ENCODE assay signal across 8 cellular contexts in the genomic region with DNA sequence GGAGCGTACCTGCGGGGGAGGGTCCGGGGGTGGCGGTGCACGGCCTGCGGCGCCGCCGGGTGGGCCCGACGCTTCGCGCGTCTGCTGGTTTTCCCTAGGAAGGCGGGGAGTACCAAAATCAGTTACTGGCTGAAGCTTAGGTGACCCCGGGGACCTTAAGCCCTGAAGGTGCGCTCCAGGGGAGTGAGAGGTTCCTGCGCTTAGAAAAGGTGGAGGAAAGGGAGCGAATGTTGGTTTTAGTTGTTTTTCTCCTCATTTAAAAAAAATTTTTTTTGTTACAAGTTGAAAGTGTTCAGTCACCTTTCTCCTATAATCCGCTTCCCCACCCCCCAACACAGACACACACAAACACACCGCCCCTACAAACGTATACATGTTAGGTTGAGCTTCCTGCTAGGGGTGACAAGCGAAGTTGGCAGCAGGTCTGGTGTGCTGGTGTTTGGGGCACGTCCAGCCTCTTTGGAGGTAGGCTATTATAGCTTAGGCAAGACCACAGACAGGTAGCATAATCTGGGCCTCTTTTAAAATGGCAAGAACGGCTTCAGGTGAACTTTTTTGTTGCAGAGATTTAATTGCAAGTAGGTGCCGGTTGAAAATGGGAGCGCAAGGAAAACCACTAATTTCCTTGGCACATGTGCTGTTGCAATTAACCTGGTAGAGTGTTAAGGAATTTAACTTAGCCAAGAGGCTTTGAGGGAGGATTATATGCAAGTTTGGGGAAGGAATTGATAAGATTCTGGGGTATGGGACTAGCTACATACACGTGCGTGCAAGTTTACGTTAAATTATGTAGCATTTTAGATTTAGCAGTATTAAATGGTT. TPM values are rescaled to one million over a fixed set of nuclear protein-coding genes. Genes with fewer than 3 reads are reported as not detected.
DNase-seq lines count a peak whose midpoint lies in the region; ATAC-seq and TF ChIP-seq lines count a peak whose summit lies in the region.

No MANE protein-coding gene starts in this region.

- H3K27me3 ChIP-seq in BLaER1 (no peaks in the 10 kb centered on the region), MM.1S (replicated peaks; ENCODE audit: insufficient read depth, low read length) (no peaks in the 10 kb centered on the region), mucosa of rectum (ENCODE audit: control insufficient read depth in 2 of 2, insufficient read depth in 2 of 2, low read length in 2 of 2) (no peaks in the 10 kb centered on the region), testis (no peaks in the 10 kb centered on the region)
- H3K27me3 ChIP-seq in effector memory CD4-positive, alpha-beta T cell (replicated peaks; ENCODE audit: control insufficient read depth, insufficient read depth, low read length, poor library complexity, severe bottlenecking), result no peaks in the 10 kb centered on the region

- WGBS in testis, 2 donors, result 1% methylated on average over 25 to 30 of the region's 30 CpGs

- no peaks in the 10 kb centered on the region for H3K36me3 ChIP-seq in BLaER1
- H3K36me3 ChIP-seq in MM.1S (replicated peaks; ENCODE audit: insufficient read depth, low read length), result no peaks in the 10 kb centered on the region
- no peaks in the 10 kb centered on the region for H3K36me3 ChIP-seq in effector memory CD4-positive, alpha-beta T cell (ENCODE audit: control insufficient read depth, insufficient read depth, low read length)
- no peaks in the 10 kb centered on the region for H3K36me3 ChIP-seq in mucosa of rectum (ENCODE audit: control insufficient read depth in 2 of 2, insufficient read depth in 2 of 2, low read length in 2 of 2)
- no peaks in the 10 kb centered on the region for H3K36me3 ChIP-seq in testis (ENCODE audit: low read depth, missing control alignments)

- DNase-seq in MM.1S (peak; percentile 80), testis (peak; percentile 53), NCI-H1092 treated with DMSO at 0.1 percent for 48 hours (lab: John Stamatoyannopoulos, UW) (no peak)
- peak; percentile 44 for DNase-seq in activated CD4-positive, alpha-beta T cell treated with anti-CD3 and anti-CD28 coated beads, Interleukin-2, amount 50 U/mL, for 1 hour
- DNase-seq in effector memory CD4-positive, alpha-beta T cell, result peak; percentile 17 to 36 (median 27)

- ATAC-seq in GM21381 (IDR thresholded peaks at IDR 0.05; ENCODE audit: unreplicated experiment), result peak; percentile 30

- H3K9me3 ChIP-seq in BLaER1 (no peaks in the 10 kb centered on the region), MM.1S (replicated peaks; ENCODE audit: insufficient read depth, low read length) (no peaks in the 10 kb centered on the region), mucosa of rectum (ENCODE audit: control insufficient read depth in 2 of 2, low read length in 2 of 2) (no peaks in the 10 kb centered on the region), testis (no peaks in the 10 kb centered on the region)
- H3K9me3 ChIP-seq in effector memory CD4-positive, alpha-beta T cell (ENCODE audit: control insufficient read depth, low read length), result no peaks in the 10 kb centered on the region

- H2AFZ ChIP-seq in MM.1S (ENCODE audit: low read length), result peak overlapping the region; percentile 86

- peak overlapping the region; percentile 89 for H3K4me2 ChIP-seq in BLaER1
- H3K4me2 ChIP-seq in MM.1S (ENCODE audit: low read depth, low read length), result peak overlapping the region; percentile 85

- H3K4me1 ChIP-seq in BLaER1 (peaks cover 64% of the 10 kb centered on the region), MM.1S (ENCODE audit: low read length) (peaks cover 19% of the 10 kb centered on the region), mucosa of rectum (ENCODE audit: control insufficient read depth in 2 of 2, insufficient read depth in 2 of 2, low read length in 2 of 2) (peaks cover 29 to 51% of the 10 kb centered on the region in 2 donors), testis (peaks cover 20% of the 10 kb centered on the region)
- H3K4me1 ChIP-seq in effector memory CD4-positive, alpha-beta T cell (ENCODE audit: control insufficient read depth, insufficient read depth, low read length, poor library complexity, severe bottlenecking), result peaks cover 29% of the 10 kb centered on the region

- H3K4me3 ChIP-seq in BLaER1 (peak overlapping the region; percentile 95), MM.1S (ENCODE audit: low read length) (peak overlapping the region; percentile 71), mucosa of rectum (ENCODE audit: low read length in 2 of 2) (peak overlapping the region; percentile 89 to 90), testis (peak overlapping the region; percentile 99 to 100)
- peak overlapping the region; percentile 94 for H3K4me3 ChIP-seq in effector memory CD4-positive, alpha-beta T cell (ENCODE audit: insufficient read depth, low read depth, low read length, poor library complexity, severe bottlenecking)

- intact Hi-C loops in testis (cut with DNase I; ENCODE audit: low total_unique reads), result no loop called here

- peaks cover 48% of the 10 kb centered on the region for H3K79me2 ChIP-seq in MM.1S (ENCODE audit: low read length)

- H3K9me2 ChIP-seq in MM.1S (replicated peaks; ENCODE audit: insufficient read depth, low read length), result no peaks in the 10 kb centered on the region

- H3K9ac ChIP-seq in BLaER1, result peak overlapping the region; percentile 91
- H3K9ac ChIP-seq in MM.1S (ENCODE audit: low read length), result peak overlapping the region; percentile 64
- peak overlapping the region; percentile 86 to 88 for H3K9ac ChIP-seq in mucosa of rectum (ENCODE audit: low read depth in 1 of 2, low read length in 2 of 2)

- TF ChIP-seq POLR2A in testis (IDR thresholded peaks at IDR 0.05), result no peak

- H3K27ac ChIP-seq in BLaER1, result peak overlapping the region; percentile 94
- peak overlapping the region; percentile 38; the same call in 1 of the 2 replicates for H3K27ac ChIP-seq in MM.1S (ENCODE audit: low read length)
- peak overlapping the region; percentile 86 for H3K27ac ChIP-seq in effector memory CD4-positive, alpha-beta T cell (ENCODE audit: insufficient read depth, low read length, poor library complexity, severe bottlenecking)
- peak overlapping the region; percentile 87 to 91 for H3K27ac ChIP-seq in mucosa of rectum (ENCODE audit: low read depth in 2 of 2, low read length in 2 of 2)
- H3K27ac ChIP-seq in testis, result peak overlapping the region; percentile 97 to 99

- TF ChIP-seq CTCF in MM.1S (IDR thresholded peaks at IDR 0.05; ENCODE audit: low read length) (no peak), testis (IDR thresholded peaks at IDR 0.05) (peak in 1 of 3 experiments; percentile 17)

- H4K20me1 ChIP-seq in BLaER1 (peaks cover 24% of the 10 kb centered on the region), MM.1S (ENCODE audit: insufficient read depth, low read length) (no peaks in the 10 kb centered on the region)

- H3F3A ChIP-seq in MM.1S (ENCODE audit: insufficient read depth, low read length), result peaks cover 13% of the 10 kb centered on the region

RNA-seq across cellular contexts. Expression of gene ADD3, which starts 0.9 kb away (rescaled TPM):
- total RNA-seq in testis, result 100 to 1,000 TPM; 240 to 394 TPM
- 155 TPM for polyA plus RNA-seq in testis (ENCODE audit: insufficient read depth, low read depth, low replicate concordance)

Comparison
In these comparisons a context has a peak if more than half of its experiments do, and no peak if none do; other contexts are left out.
1. H3K27ac ChIP-seq: peak in every context shown above with its lines; median percentile 98 in testis; 94 in BLaER1; 89 in mucosa of rectum; 86 in effector memory CD4-positive, alpha-beta T cell; 38 in MM.1S.